Comparison of ENCODE assay signal across 19 cellular contexts in the genomic region with DNA sequence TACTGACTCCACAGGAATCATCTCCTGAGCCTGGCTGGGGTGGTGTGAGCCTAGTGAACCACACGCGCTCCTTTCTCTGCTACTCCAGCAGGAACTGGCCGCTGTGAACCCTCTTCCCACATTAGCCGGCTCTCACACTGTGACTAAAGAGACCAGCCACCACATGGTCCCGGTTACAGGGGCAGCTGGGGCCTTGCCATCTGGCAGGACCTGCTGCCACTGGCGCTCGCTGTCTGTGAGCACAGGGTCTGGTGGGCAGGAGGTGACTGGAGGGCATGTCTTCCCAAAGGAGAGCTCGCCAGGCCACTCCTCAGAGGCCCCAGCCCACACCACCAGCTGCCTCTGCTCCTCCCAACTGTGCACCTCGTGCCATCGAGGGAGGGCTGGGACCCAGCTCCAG.
A peak's percentile ranks its signal among the peaks of the same experiment; 100 is the strongest.
DNase-seq lines count a peak whose midpoint lies in the region; ATAC-seq and TF ChIP-seq lines count a peak whose summit lies in the region.
"Had no signal": no experiment of that assay in that cellular context is flagged by ENCODE, and none has a peak within 500 bp of the region (broad histone marks: within the 10 kb centered on the region; RNA-seq: fewer than 3 reads in every experiment).

No MANE protein-coding gene starts in this region.

- intact Hi-C loops in lower lobe of right lung (cut with DNase I) = no loop called here
- intact Hi-C loops in activated T-helper 1 cell treated with anti-CD3 and anti-CD28 coated beads, Interleukin-12 subunit alpha, Interleukin-12 subunit beta, Interleukin-2, Interleukin-4 antibody, amounts not matched to agents 30 ng/mL and 10 ng/mL and 1 ng/mL, durations not matched to agents 14 hours and 24 hours and 36 hours (cut with micrococcal nuclease) = no loop called here

- no peak for ATAC-seq in lower lobe of right lung
- ATAC-seq in stimulated activated naive CD8-positive, alpha-beta T cell treated with anti-CD3 and anti-CD28 coated beads, Interleukin-15, Interleukin-2, amounts not matched to agents 100 U/mL and 50 U/mL, for 24 hours = peak; percentile 9
- ATAC-seq: WTC11 had no signal

- peak; percentile 97 for DNase-seq in NCI-H69 (lab: John Stamatoyannopoulos, UW)
- DNase-seq in lower lobe of right lung = peak; percentile 40
- DNase-seq in stimulated activated naive CD8-positive, alpha-beta T cell treated with anti-CD3 and anti-CD28 coated beads, Interleukin-15, Interleukin-2, amounts not matched to agents 100 U/mL and 50 U/mL, for 24 hours = no peak
- no peak for DNase-seq in NCI-H748 treated with DMSO at 0.1 percent for 48 hours (lab: John Stamatoyannopoulos, UW)
- DNase-seq in UCSD-AML1 (lab: John Stamatoyannopoulos, UW; ENCODE audit: unreplicated experiment) = no peak
- no peak for DNase-seq in activated T-helper 1 cell treated with anti-CD3 and anti-CD28 coated beads, Interleukin-12 subunit alpha, Interleukin-12 subunit beta, Interleukin-2, Interleukin-4 antibody, amounts not matched to agents 30 ng/mL and 10 ng/mL and 1 ng/mL, durations not matched to agents 14 hours and 24 hours and 36 hours (ENCODE audit: low spot score)
- DNase-seq: activated naive CD4-positive, alpha-beta T cell; activated T-cell treated with anti-CD3 and anti-CD28 coated beads for 4 hours; DMS79 treated with DMSO at 0.1 percent for 48 hours; HCEC 1CT; MG63; NCI-H1436 treated with DMSO at 0.1 percent for 48 hours had no signal

- no peak overlapping the region for H3K27ac Mint-ChIP-seq in activated T-helper 1 cell treated with anti-CD3 and anti-CD28 coated beads, Interleukin-12 subunit alpha, Interleukin-12 subunit beta, Interleukin-2, Interleukin-4 antibody, amounts not matched to agents 30 ng/mL and 10 ng/mL and 1 ng/mL, durations not matched to agents 14 hours and 24 hours and 36 hours
- H3K27ac Mint-ChIP-seq: nephron; stimulated activated memory B cell treated with anti-CD40 and anti-IgM and Interleukin-4, amounts not matched to agents 10 μg/mL and 1 μg/mL and 100 μg/mL, for 72 hours; T-helper 2 cell treated with Interferon-gamma antibody and Interleukin-4, amounts not matched to agents 5 μg/mL and 100 μg/mL, for 36 hours; WTC11 had no signal

- no peak overlapping the region for H3K4me3 Mint-ChIP-seq in activated T-helper 1 cell treated with anti-CD3 and anti-CD28 coated beads, Interleukin-12 subunit alpha, Interleukin-12 subunit beta, Interleukin-2, Interleukin-4 antibody, amounts not matched to agents 30 ng/mL and 10 ng/mL and 1 ng/mL, durations not matched to agents 14 hours and 24 hours and 36 hours
- H3K4me3 Mint-ChIP-seq: nephron; stimulated activated memory B cell treated with anti-CD40 and anti-IgM and Interleukin-4, amounts not matched to agents 10 μg/mL and 1 μg/mL and 100 μg/mL, for 72 hours; T-helper 2 cell treated with Interferon-gamma antibody and Interleukin-4, amounts not matched to agents 5 μg/mL and 100 μg/mL, for 36 hours; WTC11 had no signal

- H3K36me3 ChIP-seq in HEK293 (ENCODE audit: control insufficient read depth in 2 of 2, insufficient read depth in 1 of 2, low read length in 2 of 2) (no peaks in the 10 kb centered on the region), lower lobe of right lung (no peaks in the 10 kb centered on the region)
- H3K36me3 ChIP-seq: MG63, Peyer's patch had no signal

- POLR2A ChIA-PET in HEK293 (lab: Yijun Ruan, JAX) = no interaction called here

- H3K27me3 ChIP-seq in lower lobe of right lung (ENCODE audit: low read depth) = no peaks in the 10 kb centered on the region
- H3K27me3 ChIP-seq: MG63, Peyer's patch had no signal

- no peaks in the 10 kb centered on the region for H3K9me3 ChIP-seq in HEK293 (ENCODE audit: control insufficient read depth, insufficient read depth, low read depth, low read length)
- H3K9me3 ChIP-seq in lower lobe of right lung = no peaks in the 10 kb centered on the region
- H3K9me3 ChIP-seq: MG63 had no signal

- H3K36me3 Mint-ChIP-seq in activated T-helper 1 cell treated with anti-CD3 and anti-CD28 coated beads, Interleukin-12 subunit alpha, Interleukin-12 subunit beta, Interleukin-2, Interleukin-4 antibody, amounts not matched to agents 30 ng/mL and 10 ng/mL and 1 ng/mL, durations not matched to agents 14 hours and 24 hours and 36 hours (ENCODE audit: low read depth) = no peaks in the 10 kb centered on the region
- H3K36me3 Mint-ChIP-seq: stimulated activated memory B cell treated with anti-CD40 and anti-IgM and Interleukin-4, amounts not matched to agents 10 μg/mL and 1 μg/mL and 100 μg/mL, for 72 hours had no signal

- peaks cover 1% of the 10 kb centered on the region for H3K27me3 Mint-ChIP-seq in activated T-helper 1 cell treated with anti-CD3 and anti-CD28 coated beads, Interleukin-12 subunit alpha, Interleukin-12 subunit beta, Interleukin-2, Interleukin-4 antibody, amounts not matched to agents 30 ng/mL and 10 ng/mL and 1 ng/mL, durations not matched to agents 14 hours and 24 hours and 36 hours (ENCODE audit: insufficient read depth)

- TF ChIP-seq CTCF in HEK293 (tag by site-specific recombination; IDR thresholded peaks at IDR 0.05) (no peak), lower lobe of right lung (IDR thresholded peaks at IDR 0.05) (no peak)

- H3K4me1 Mint-ChIP-seq in activated T-helper 1 cell treated with anti-CD3 and anti-CD28 coated beads, Interleukin-12 subunit alpha, Interleukin-12 subunit beta, Interleukin-2, Interleukin-4 antibody, amounts not matched to agents 30 ng/mL and 10 ng/mL and 1 ng/mL, durations not matched to agents 14 hours and 24 hours and 36 hours (ENCODE audit: low read depth) = no peaks in the 10 kb centered on the region
- H3K4me1 Mint-ChIP-seq: stimulated activated memory B cell treated with anti-CD40 and anti-IgM and Interleukin-4, amounts not matched to agents 10 μg/mL and 1 μg/mL and 100 μg/mL, for 72 hours had no signal

- H3K9me3 Mint-ChIP-seq in activated T-helper 1 cell treated with anti-CD3 and anti-CD28 coated beads, Interleukin-12 subunit alpha, Interleukin-12 subunit beta, Interleukin-2, Interleukin-4 antibody, amounts not matched to agents 30 ng/mL and 10 ng/mL and 1 ng/mL, durations not matched to agents 14 hours and 24 hours and 36 hours = no peaks in the 10 kb centered on the region
- H3K9me3 Mint-ChIP-seq: T-helper 2 cell treated with Interferon-gamma antibody and Interleukin-4, amounts not matched to agents 5 μg/mL and 100 μg/mL, for 36 hours had no signal

- no peak overlapping the region for H3K27ac ChIP-seq in HEK293 (ENCODE audit: extremely low read depth, low read depth, low read length)
- no peak overlapping the region for H3K27ac ChIP-seq in lower lobe of right lung
- H3K27ac ChIP-seq: parathyroid adenoma, Peyer's patch had no signal

- H3K4me1 ChIP-seq in HEK293 (ENCODE audit: control insufficient read depth, insufficient read depth, low read length) = no peaks in the 10 kb centered on the region
- H3K4me1 ChIP-seq in lower lobe of right lung = no peaks in the 10 kb centered on the region
- H3K4me1 ChIP-seq: parathyroid adenoma, Peyer's patch had no signal

- CTCF ChIA-PET in HEK293 (lab: Yijun Ruan, JAX) = interaction anchor here (1.1 to 1.4 kb wide), 3 partner anchors 8 to 379 kb away, joined by 3 to 5 read pairs (median 5); no protein-coding TSS in a partner anchor

- H3K4me3 ChIP-seq in HEK293 (ENCODE audit: low read depth, low read length) (no peak overlapping the region), lower lobe of right lung (no peak overlapping the region)
- H3K4me3 ChIP-seq: MG63, Peyer's patch had no signal

TF ChIP-seq in HEK293, 187 proteins besides CTCF, POLR2A, EP300 and RAD21:
- no peak for TF ChIP-seq ZNF513 (tag by site-specific recombination; IDR thresholded peaks at IDR 0.05)
- peak; percentile 28; the same call in 1 of the 2 replicates for TF ChIP-seq ZIC2 (tag by site-specific recombination; IDR thresholded peaks at IDR 0.05)

Comparison
In these comparisons a context has a peak if more than half of its experiments do, and no peak if none do; other contexts are left out.
1. DNase-seq: peak in NCI-H69 (single experiment) and lower lobe of right lung (single experiment); none in stimulated activated naive CD8-positive, alpha-beta T cell treated with anti-CD3 and anti-CD28 coated beads, Interleukin-15, Interleukin-2, amounts not matched to agents 100 U/mL and 50 U/mL, for 24 hours (single experiment), NCI-H748 treated with DMSO at 0.1 percent for 48 hours (single experiment), UCSD-AML1 (single experiment) and activated T-helper 1 cell treated with anti-CD3 and anti-CD28 coated beads, Interleukin-12 subunit alpha, Interleukin-12 subunit beta, Interleukin-2, Interleukin-4 antibody, amounts not matched to agents 30 ng/mL and 10 ng/mL and 1 ng/mL, durations not matched to agents 14 hours and 24 hours and 36 hours (single experiment).